8 cellular contexts compared by ENCODE assay signal in genomic region chr20:43925786-43926185, GRCh38. TPM values are rescaled to one million over a fixed set of nuclear protein-coding genes. Genes with fewer than 3 reads are reported as not detected.
A peak's percentile ranks its signal among the peaks of the same experiment; 100 is the strongest.
DNase-seq lines count a peak whose midpoint lies in the region; ATAC-seq and TF ChIP-seq lines count a peak whose summit lies in the region.

No MANE protein-coding gene starts in this region.

- H3K27me3 ChIP-seq in Caco-2 (replicated peaks; ENCODE audit: control insufficient read depth, insufficient read depth, low read length) = peaks cover 5% of the 10 kb centered on the region

- ATAC-seq in activated CD4-positive, alpha-beta T cell treated with anti-CD3 and anti-CD28 coated beads for 36 hours = peak; percentile 24
- ATAC-seq in natural killer cell treated with Interleukin-12 subunit alpha and Interleukin-12 subunit beta and Interleukin-15 and Interleukin-18, amount 100 ng/mL, for 72 hours = no peak
- no peak for ATAC-seq in GM21619 (IDR thresholded peaks at IDR 0.05; ENCODE audit: unreplicated experiment)

- H3K27me3 Mint-ChIP-seq in activated CD4-positive, alpha-beta T cell treated with anti-CD3 and anti-CD28 coated beads for 36 hours = peaks cover 27% of the 10 kb centered on the region
- peaks cover 60% of the 10 kb centered on the region for H3K27me3 Mint-ChIP-seq in activated naive CD8-positive, alpha-beta T cell treated with anti-CD3 and anti-CD28 coated beads for 36 hours
- H3K27me3 Mint-ChIP-seq in natural killer cell treated with Interleukin-12 subunit alpha and Interleukin-12 subunit beta and Interleukin-15 and Interleukin-18, amount 100 ng/mL, for 72 hours = peaks cover 52 to 70% of the 10 kb centered on the region in 2 donors
- peaks cover 38% of the 10 kb centered on the region for H3K27me3 Mint-ChIP-seq in Caco-2 (ENCODE audit: insufficient read depth, unreplicated experiment)

- POLR2A ChIA-PET in activated CD4-positive, alpha-beta T cell treated with anti-CD3 and anti-CD28 coated beads for 36 hours (lab: Charles Lee) = interaction anchor here (0.5 kb wide), 1 partner anchor 14 kb away, joined by 3 read pairs; no protein-coding TSS in a partner anchor
- POLR2A ChIA-PET in Caco-2 (lab: Charles Lee) = no interaction called here

- BruUV-seq in Caco-2 (replicated peaks; lab: Mats Ljungman, UMichigan) = no TSS peak

- H3K27ac Mint-ChIP-seq in activated CD4-positive, alpha-beta T cell treated with anti-CD3 and anti-CD28 coated beads for 36 hours = no peak overlapping the region
- H3K27ac Mint-ChIP-seq in activated naive CD8-positive, alpha-beta T cell treated with anti-CD3 and anti-CD28 coated beads for 36 hours = no peak overlapping the region
- H3K27ac Mint-ChIP-seq in natural killer cell treated with Interleukin-12 subunit alpha and Interleukin-12 subunit beta and Interleukin-15 and Interleukin-18, amount 100 ng/mL, for 72 hours = no peak overlapping the region
- H3K27ac Mint-ChIP-seq in Caco-2 (ENCODE audit: unreplicated experiment) = no peak overlapping the region

- H3K4me1 ChIP-seq in Caco-2 = no peaks in the 10 kb centered on the region

- H3K9me3 Mint-ChIP-seq in activated CD4-positive, alpha-beta T cell treated with anti-CD3 and anti-CD28 coated beads for 36 hours (ENCODE audit: low read depth) = no peaks in the 10 kb centered on the region
- no peaks in the 10 kb centered on the region for H3K9me3 Mint-ChIP-seq in activated naive CD8-positive, alpha-beta T cell treated with anti-CD3 and anti-CD28 coated beads for 36 hours
- H3K9me3 Mint-ChIP-seq in natural killer cell treated with Interleukin-12 subunit alpha and Interleukin-12 subunit beta and Interleukin-15 and Interleukin-18, amount 100 ng/mL, for 72 hours = no peaks in the 10 kb centered on the region
- H3K9me3 Mint-ChIP-seq in Caco-2 (ENCODE audit: unreplicated experiment) = no peaks in the 10 kb centered on the region

- H3K4me1 Mint-ChIP-seq in activated CD4-positive, alpha-beta T cell treated with anti-CD3 and anti-CD28 coated beads for 36 hours = peaks cover 59% of the 10 kb centered on the region
- peaks cover 46% of the 10 kb centered on the region for H3K4me1 Mint-ChIP-seq in activated naive CD8-positive, alpha-beta T cell treated with anti-CD3 and anti-CD28 coated beads for 36 hours
- peaks cover 39 to 41% of the 10 kb centered on the region in 2 donors for H3K4me1 Mint-ChIP-seq in natural killer cell treated with Interleukin-12 subunit alpha and Interleukin-12 subunit beta and Interleukin-15 and Interleukin-18, amount 100 ng/mL, for 72 hours (ENCODE audit: low read depth in 2 of 2)
- no peaks in the 10 kb centered on the region for H3K4me1 Mint-ChIP-seq in Caco-2 (ENCODE audit: low read depth, unreplicated experiment)

- no peak for TF ChIP-seq CTCF in Caco-2 (IDR thresholded peaks at IDR 0.05; ENCODE audit: insufficient read depth in 1 of 2, low read depth in 1 of 2, low read length in 1 of 2, severe bottlenecking in 1 of 2, unreplicated experiment in 1 of 2)

- intact Hi-C loops in activated CD4-positive, alpha-beta T cell treated with anti-CD3 and anti-CD28 coated beads for 36 hours (cut with DNase I, micrococcal nuclease) = loop anchor here in 1 of 2 experiments (1.0 kb wide), 1 partner anchor 30 kb away; no protein-coding TSS in a partner anchor
- intact Hi-C loops in Caco-2 (cut with micrococcal nuclease; ENCODE audit: unreplicated experiment) = no loop called here

- CTCF ChIA-PET in activated CD4-positive, alpha-beta T cell treated with anti-CD3 and anti-CD28 coated beads for 36 hours (lab: Charles Lee) = interaction anchor here (0.5 to 1.2 kb wide), 4 partner anchors 9 to 176 kb away, joined by 3 to 4 read pairs (median 3); no protein-coding TSS in a partner anchor
- CTCF ChIA-PET in Caco-2 (lab: Charles Lee) = interaction anchor here (0.7 kb wide), 1 partner anchor 17 kb away, joined by 6 read pairs; no protein-coding TSS in a partner anchor

- no peaks in the 10 kb centered on the region for H3K9me3 ChIP-seq in Caco-2

- peak overlapping the region; percentile 8 for H3K4me3 Mint-ChIP-seq in activated CD4-positive, alpha-beta T cell treated with anti-CD3 and anti-CD28 coated beads for 36 hours
- no peak overlapping the region for H3K4me3 Mint-ChIP-seq in activated naive CD8-positive, alpha-beta T cell treated with anti-CD3 and anti-CD28 coated beads for 36 hours
- peak overlapping the region; percentile 54 for H3K4me3 Mint-ChIP-seq in natural killer cell treated with Interleukin-12 subunit alpha and Interleukin-12 subunit beta and Interleukin-15 and Interleukin-18, amount 100 ng/mL, for 72 hours
- H3K4me3 Mint-ChIP-seq in Caco-2 (ENCODE audit: unreplicated experiment) = no peak overlapping the region

- no peaks in the 10 kb centered on the region for H3K36me3 Mint-ChIP-seq in activated CD4-positive, alpha-beta T cell treated with anti-CD3 and anti-CD28 coated beads for 36 hours (ENCODE audit: low read depth)
- no peaks in the 10 kb centered on the region for H3K36me3 Mint-ChIP-seq in activated naive CD8-positive, alpha-beta T cell treated with anti-CD3 and anti-CD28 coated beads for 36 hours
- H3K36me3 Mint-ChIP-seq in natural killer cell treated with Interleukin-12 subunit alpha and Interleukin-12 subunit beta and Interleukin-15 and Interleukin-18, amount 100 ng/mL, for 72 hours = no peaks in the 10 kb centered on the region
- H3K36me3 Mint-ChIP-seq in Caco-2 (ENCODE audit: insufficient read depth, unreplicated experiment) = no peaks in the 10 kb centered on the region

- H3K36me3 ChIP-seq in Caco-2 (ENCODE audit: control insufficient read depth, insufficient read depth, low read length) = no peaks in the 10 kb centered on the region

- no peak overlapping the region for H3K4me3 ChIP-seq in Caco-2 (ENCODE audit: low read depth, low read length)

- DNase-seq in activated CD4-positive, alpha-beta T cell treated with anti-CD3 and anti-CD28 coated beads for 36 hours = peak; percentile 41
- no peak for DNase-seq in activated CD4-positive, alpha-beta T cell treated with anti-CD3 and anti-CD28 coated beads for 1 hour
- DNase-seq in NCI-H1105 (lab: John Stamatoyannopoulos, UW) (peak; percentile 70), Caco-2 (no peak), HuH-7 (ENCODE audit: low spot score) (no peak)
- DNase-seq in activated naive CD8-positive, alpha-beta T cell treated with anti-CD3 and anti-CD28 coated beads for 36 hours = peak; percentile 13
- no peak for DNase-seq in natural killer cell treated with Interleukin-12 subunit alpha and Interleukin-12 subunit beta and Interleukin-15 and Interleukin-18, amount 100 ng/mL, for 72 hours (ENCODE audit: low spot score)

RNA-seq across cellular contexts. Expression of gene TOX2, which starts 11.1 kb away (rescaled TPM):
- total RNA-seq in activated CD4-positive, alpha-beta T cell treated with anti-CD3 and anti-CD28 coated beads for 36 hours = 1 to 10 TPM; 1.6 to 3.0 TPM
- under 1 TPM; 0.45 to 0.52 TPM for total RNA-seq in activated naive CD8-positive, alpha-beta T cell treated with anti-CD3 and anti-CD28 coated beads for 36 hours
- total RNA-seq in natural killer cell treated with Interleukin-12 subunit alpha and Interleukin-12 subunit beta and Interleukin-15 and Interleukin-18, amount 100 ng/mL, for 72 hours = 1 to 10 TPM; 4.0 to 5.6 TPM
- total RNA-seq in Caco-2 (2022) = not detected in 2 replicates

Comparison
In these comparisons a context has a peak if more than half of its experiments do, and no peak if none do; other contexts are left out.
1. DNase-seq: peak in activated CD4-positive, alpha-beta T cell treated with anti-CD3 and anti-CD28 coated beads for 36 hours (single experiment), NCI-H1105 (single experiment) and activated naive CD8-positive, alpha-beta T cell treated with anti-CD3 and anti-CD28 coated beads for 36 hours (single experiment); none in activated CD4-positive, alpha-beta T cell treated with anti-CD3 and anti-CD28 coated beads for 1 hour (single experiment), natural killer cell treated with Interleukin-12 subunit alpha and Interleukin-12 subunit beta and Interleukin-15 and Interleukin-18, amount 100 ng/mL, for 72 hours (single experiment), Caco-2 (0 of 2) and HuH-7 (single experiment).
2. H3K4me3 Mint-ChIP-seq: peak in activated CD4-positive, alpha-beta T cell treated with anti-CD3 and anti-CD28 coated beads for 36 hours (single experiment) and natural killer cell treated with Interleukin-12 subunit alpha and Interleukin-12 subunit beta and Interleukin-15 and Interleukin-18, amount 100 ng/mL, for 72 hours (single experiment); none in activated naive CD8-positive, alpha-beta T cell treated with anti-CD3 and anti-CD28 coated beads for 36 hours (single experiment) and Caco-2 (single experiment).